ENCODE assay signal across 25 cellular contexts in genomic region chr16:80816372-80816771, GRCh38.
"Had no signal": no experiment of that assay in that cellular context is flagged by ENCODE, and none has a peak within 500 bp of the region (broad histone marks: within the 10 kb centered on the region; RNA-seq: fewer than 3 reads in every experiment).

No MANE protein-coding gene starts in this region.

- H3K9me3 ChIP-seq: breast epithelium, Peyer's patch, SJCRH30, SK-N-SH had no signal

- DNase-seq: activated CD4-positive, alpha-beta T cell treated with anti-CD3 and anti-CD28 coated beads, Interleukin-2, amount 50 U/mL, for 1 hour; activated CD4-positive, CD25-positive, alpha-beta regulatory T cell; activated CD8-positive, alpha-beta memory T cell treated with anti-CD3 and anti-CD28 coated beads, Interleukin-2, amount 50 U/mL, for 4 hours; activated CD8-positive, alpha-beta T cell treated with anti-CD3 and anti-CD28 coated beads for 36 hours; activated gamma-delta T cell treated with Interleukin-2 at 50 U/mL for 16 hours; activated naive CD4-positive, alpha-beta T cell treated with anti-CD3 and anti-CD28 coated beads, Interleukin-2, amount 10 ng/mL, durations not matched to agents 7 days and 5 days; activated naive CD8-positive, alpha-beta T cell treated with anti-CD3 and anti-CD28 coated beads for 36 hours; activated T-cell treated with anti-CD3 and anti-CD28 coated beads, Interleukin-2, amount 50 U/mL, for 72 hours; caudate nucleus; Kasumi-1; NCI-H1105; NCI-H1436; NCI-H1694 treated with DMSO at 0.1 percent for 48 hours; NCI-H2029 treated with DMSO at 0.1 percent for 48 hours; NCI-H510A treated with DMSO at 0.1 percent for 48 hours; NCI-H69; Peyer's patch; Right ventricle myocardium superior; SJCRH30; SK-N-SH; T-helper 1 cell had no signal

- H3K4me3 ChIP-seq: breast epithelium, Peyer's patch, SJCRH30 had no signal

- H3K36me3 Mint-ChIP-seq: activated naive CD8-positive, alpha-beta T cell treated with anti-CD3 and anti-CD28 coated beads for 36 hours had no signal

- ATAC-seq: activated CD8-positive, alpha-beta T cell treated with anti-CD3 and anti-CD28 coated beads for 36 hours; activated T-cell treated with anti-CD3 and anti-CD28 coated beads, Interleukin-2, amount 50 U/mL, for 72 hours had no signal

- H3K27ac ChIP-seq: breast epithelium, Peyer's patch, RWPE1, SJCRH30, VCaP had no signal

- H3K4me1 ChIP-seq: breast epithelium, Peyer's patch, SJCRH30 had no signal

- H3K27ac Mint-ChIP-seq: activated CD8-positive, alpha-beta T cell treated with anti-CD3 and anti-CD28 coated beads for 36 hours; activated naive CD4-positive, alpha-beta T cell treated with anti-CD3 and anti-CD28 coated beads, Interleukin-2, amount 10 ng/mL, durations not matched to agents 7 days and 5 days; activated naive CD8-positive, alpha-beta T cell treated with anti-CD3 and anti-CD28 coated beads for 36 hours; activated T-cell treated with anti-CD3 and anti-CD28 coated beads, Interleukin-2, amount 50 U/mL, for 72 hours; activated T-helper 2 cell treated with anti-CD3 and anti-CD28 coated beads, Interferon-gamma antibody, Interleukin-2, Interleukin-4, amounts not matched to agents 10 μg/mL and 5 μg/mL and 100 μg/mL, durations not matched to agents 14 hours and 24 hours and 36 hours had no signal

- H3K9me3 Mint-ChIP-seq: activated CD8-positive, alpha-beta T cell treated with anti-CD3 and anti-CD28 coated beads for 36 hours; activated T-helper 2 cell treated with anti-CD3 and anti-CD28 coated beads, Interferon-gamma antibody, Interleukin-2, Interleukin-4, amounts not matched to agents 10 μg/mL and 5 μg/mL and 100 μg/mL, durations not matched to agents 14 hours and 24 hours and 36 hours had no signal

- H3K36me3 ChIP-seq: breast epithelium, Peyer's patch, SJCRH30 had no signal

- H3K4me1 Mint-ChIP-seq: activated naive CD8-positive, alpha-beta T cell treated with anti-CD3 and anti-CD28 coated beads for 36 hours had no signal

- H3K27me3 ChIP-seq: Peyer's patch, SJCRH30 had no signal

- H3K4me3 Mint-ChIP-seq: activated CD8-positive, alpha-beta T cell treated with anti-CD3 and anti-CD28 coated beads for 36 hours; activated naive CD4-positive, alpha-beta T cell treated with anti-CD3 and anti-CD28 coated beads, Interleukin-2, amount 10 ng/mL, durations not matched to agents 7 days and 5 days; activated naive CD8-positive, alpha-beta T cell treated with anti-CD3 and anti-CD28 coated beads for 36 hours; activated T-cell treated with anti-CD3 and anti-CD28 coated beads, Interleukin-2, amount 50 U/mL, for 72 hours had no signal
